1 cellular context compared by ENCODE assay signal in genomic region chr2:24359701-24360049, GRCh38.
TF ChIP-seq lines count a peak whose summit lies in the region.

No MANE protein-coding gene starts in this region.

TF ChIP-seq in HEK293, 187 proteins besides CTCF, POLR2A, EP300 and RAD21 (continued from another document):
- TF ChIP-seq, protein P1, sequence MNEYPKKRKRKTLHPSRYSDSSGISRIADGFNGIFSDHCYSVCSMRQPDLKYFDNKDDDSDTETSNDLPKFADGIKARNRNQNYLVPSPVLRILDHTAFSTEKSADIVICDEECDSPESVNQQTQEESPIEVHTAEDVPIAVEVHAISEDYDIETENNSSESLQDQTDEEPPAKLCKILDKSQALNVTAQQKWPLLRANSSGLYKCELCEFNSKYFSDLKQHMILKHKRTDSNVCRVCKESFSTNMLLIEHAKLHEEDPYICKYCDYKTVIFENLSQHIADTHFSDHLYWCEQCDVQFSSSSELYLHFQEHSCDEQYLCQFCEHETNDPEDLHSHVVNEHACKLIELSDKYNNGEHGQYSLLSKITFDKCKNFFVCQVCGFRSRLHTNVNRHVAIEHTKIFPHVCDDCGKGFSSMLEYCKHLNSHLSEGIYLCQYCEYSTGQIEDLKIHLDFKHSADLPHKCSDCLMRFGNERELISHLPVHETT (tag by site-specific recombination; IDR thresholded peaks at IDR 0.05), result no peak
- TF ChIP-seq KLF7 (tag by site-specific recombination; IDR thresholded peaks at IDR 0.05; ENCODE audit: borderline replicate concordance), result no peak
